Comparison of ENCODE assay signal across 1 cellular context in genomic region chr1:225820522-225821120, GRCh38.
TF ChIP-seq lines count a peak whose summit lies in the region.

No MANE protein-coding gene starts in this region.

TF ChIP-seq in WTC11, 78 proteins besides CTCF, POLR2A, EP300 and RAD21 (continued from another document):
- no peak for TF ChIP-seq IRF1 (CRISPR knock-in tag; IDR thresholded peaks at IDR 0.05)
